In genomic region chr1:23977187-23977853, GRCh38 we compare ENCODE assay signal across 2 cellular contexts.
A peak's percentile ranks its signal among the peaks of the same experiment; 100 is the strongest.
TF ChIP-seq lines count a peak whose summit lies in the region.

No MANE protein-coding gene starts in this region.

TF ChIP-seq in IMR-90, 13 proteins besides CTCF, POLR2A, EP300 and RAD21:
- no peak for TF ChIP-seq FOS (IDR thresholded peaks at IDR 0.05; ENCODE audit: low read depth, low read length)
- TF ChIP-seq CEBPB (IDR thresholded peaks at IDR 0.05; ENCODE audit: low read depth, low read length): no peak
- TF ChIP-seq NFE2L2 (IDR thresholded peaks at IDR 0.05; ENCODE audit: low read depth, low read length): no peak
- no peak for TF ChIP-seq SMC3 (IDR thresholded peaks at IDR 0.05; ENCODE audit: low read depth, low read length)
- no peak for TF ChIP-seq BHLHE40 (IDR thresholded peaks at IDR 0.05; ENCODE audit: low read depth, low read length)

TF ChIP-seq in GM12878, 131 proteins besides CTCF, POLR2A, EP300 and RAD21:
- TF ChIP-seq SMAD1 (IDR thresholded peaks at IDR 0.05; ENCODE audit: low read depth, partially characterized antibody): peak; percentile 48
- no peak for TF ChIP-seq CREM (IDR thresholded peaks at IDR 0.05; ENCODE audit: low read depth)
- TF ChIP-seq TCF12 (IDR thresholded peaks at IDR 0.05; ENCODE audit: low read depth, low read length): no peak
- no peak for TF ChIP-seq PAX5 (IDR thresholded peaks at IDR 0.05; ENCODE audit: borderline replicate concordance, low read depth, low read length)
- TF ChIP-seq POLR2AphosphoS5 (IDR thresholded peaks at IDR 0.05; ENCODE audit: low read length): peak; percentile 55
- TF ChIP-seq NR2F1 (conservative IDR thresholded peaks at IDR 0.05): peak; percentile 17; the same call in 1 of the 2 replicates
- TF ChIP-seq ATF7 (IDR thresholded peaks at IDR 0.05; ENCODE audit: low read depth): no peak
- TF ChIP-seq KDM1A (IDR thresholded peaks at IDR 0.05; ENCODE audit: borderline replicate concordance): no peak
- TF ChIP-seq TAF1 (IDR thresholded peaks at IDR 0.05; ENCODE audit: borderline replicate concordance, low read depth, low read length): no peak
- TF ChIP-seq TBL1XR1 (IDR thresholded peaks at IDR 0.05; ENCODE audit: low read depth, low read length): no peak
- TF ChIP-seq JUNB (IDR thresholded peaks at IDR 0.05): no peak
TF ChIP-seq in GM12878: peak in this region for 3.
